Comparison of ENCODE assay signal across 15 cellular contexts in the genomic region with DNA sequence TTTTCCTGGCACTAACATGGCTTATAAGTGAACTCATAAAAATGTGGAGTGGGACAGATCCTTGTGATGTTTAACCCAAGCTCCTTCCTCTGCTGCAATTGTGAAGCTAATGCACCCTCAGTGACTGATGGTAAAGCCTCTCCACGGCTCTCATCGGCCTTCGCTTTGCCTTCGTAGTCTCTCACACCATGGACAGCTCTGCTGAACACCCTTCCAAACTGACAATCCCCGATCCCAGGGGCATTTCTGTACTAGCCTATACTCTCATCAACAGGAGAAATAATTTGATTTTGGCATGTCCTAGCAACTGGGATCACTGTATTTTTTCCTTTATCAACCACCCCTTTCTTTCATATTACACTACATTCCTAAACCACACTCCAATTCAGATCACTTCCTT. TPM values are rescaled to one million over a fixed set of nuclear protein-coding genes. Genes with fewer than 3 reads are reported as not detected.
DNase-seq lines count a peak whose midpoint lies in the region; ATAC-seq and TF ChIP-seq lines count a peak whose summit lies in the region.
"Had no signal": no experiment of that assay in that cellular context is flagged by ENCODE, and none has a peak within 500 bp of the region (broad histone marks: within the 10 kb centered on the region; RNA-seq: fewer than 3 reads in every experiment).

No MANE protein-coding gene starts in this region.

- WGBS in endodermal cell (ENCODE audit: insufficient coverage in 1 of 2, insufficient read length in 1 of 2), 2 experiments, result 92 to 98% methylated on average over 5 of the region's 5 CpGs
- 91 to 97% (median 93%) methylated on average over 5 of the region's 5 CpGs for WGBS in spleen, 5 donors
- 95 to 100% methylated on average over 1 to 5 of the region's 5 CpGs for WGBS in transverse colon (ENCODE audit: low coverage in 1 of 2), 2 donors

- no peaks in the 10 kb centered on the region for H3K4me1 ChIP-seq in HEK293 (ENCODE audit: control insufficient read depth, insufficient read depth, low read length)
- H3K4me1 ChIP-seq in endodermal cell (ENCODE audit: control insufficient read depth, insufficient read depth, low read length), result peaks cover 4% of the 10 kb centered on the region
- peaks cover 9 to 37% (median 19%) of the 10 kb centered on the region in 6 donors for H3K4me1 ChIP-seq in spleen
- H3K4me1 ChIP-seq in transverse colon, result peaks cover 8 to 16% (median 10%) of the 10 kb centered on the region in 4 donors

- no peak overlapping the region for H3K27ac Mint-ChIP-seq in activated CD8-positive, alpha-beta T cell treated with anti-CD3 and anti-CD28 coated beads, Interleukin-2, amount 10 ng/mL, durations not matched to agents 7 days and 5 days
- H3K27ac Mint-ChIP-seq in activated CD8-positive, alpha-beta T cell treated with anti-CD3 and anti-CD28 coated beads for 36 hours, result no peak overlapping the region
- H3K27ac Mint-ChIP-seq in endodermal cell, result no peak overlapping the region
- H3K27ac Mint-ChIP-seq: CD4-positive, alpha-beta T cell had no signal

- H3K27ac ChIP-seq in HEK293 (ENCODE audit: extremely low read depth, low read depth, low read length), result no peak overlapping the region
- no peak overlapping the region for H3K27ac ChIP-seq in endodermal cell (ENCODE audit: low read depth, low read length)
- H3K27ac ChIP-seq in spleen, result no peak overlapping the region
- H3K27ac ChIP-seq in transverse colon, result no peak overlapping the region
- H3K27ac ChIP-seq: BLaER1 treated with 17β-estradiol and CSF1 and Interleukin-3, amounts not matched to agents 10 nM and 100 nM; GM23248 had no signal

- POLR2A ChIA-PET in activated CD8-positive, alpha-beta T cell treated with anti-CD3 and anti-CD28 coated beads, Interleukin-2, amount 10 ng/mL, durations not matched to agents 7 days and 5 days (lab: Charles Lee), result no interaction called here
- POLR2A ChIA-PET in activated CD8-positive, alpha-beta T cell treated with anti-CD3 and anti-CD28 coated beads for 36 hours (lab: Charles Lee), result interaction anchor here (1.5 kb wide), 1 partner anchor 14 kb away, joined by 5 read pairs; no protein-coding TSS in a partner anchor
- POLR2A ChIA-PET in HEK293 (lab: Yijun Ruan, JAX), result no interaction called here

- ATAC-seq in activated CD8-positive, alpha-beta T cell treated with anti-CD3 and anti-CD28 coated beads, Interleukin-2, amount 10 ng/mL, durations not matched to agents 7 days and 5 days, result no peak
- ATAC-seq in activated CD8-positive, alpha-beta T cell treated with anti-CD3 and anti-CD28 coated beads for 36 hours, result no peak
- ATAC-seq: GM12878, HCT116 had no signal

- no peak for TF ChIP-seq CTCF in activated CD8-positive, alpha-beta T cell treated with anti-CD3 and anti-CD28 coated beads for 36 hours (IDR thresholded peaks at IDR 0.05)
- TF ChIP-seq CTCF in HEK293 (tag by site-specific recombination; IDR thresholded peaks at IDR 0.05) (no peak), endodermal cell (conservative IDR thresholded peaks at IDR 0.05) (no peak), spleen (IDR thresholded peaks at IDR 0.05 in 8 of 11, conservative IDR thresholded peaks at IDR 0.05 in 3 of 11) (no peak), transverse colon (IDR thresholded peaks at IDR 0.05) (no peak)

- intact Hi-C loops in activated CD8-positive, alpha-beta T cell treated with anti-CD3 and anti-CD28 coated beads for 36 hours (cut with micrococcal nuclease), result no loop called here
- intact Hi-C loops in spleen (cut with DNase I; ENCODE audit: low total_unique reads), result no loop called here
- intact Hi-C loops in transverse colon (cut with DNase I; ENCODE audit: low total_unique reads), result no loop called here

- H3K9ac ChIP-seq in endodermal cell (ENCODE audit: extremely low read depth, low read length, poor library complexity, severe bottlenecking), result no peak overlapping the region
- H3K9ac ChIP-seq: BLaER1 treated with 17β-estradiol and CSF1 and Interleukin-3, amounts not matched to agents 10 nM and 100 nM; GM23248 had no signal

- TF ChIP-seq EP300 in transverse colon (IDR thresholded peaks at IDR 0.05; ENCODE audit: low read depth), result no peak

- no peaks in the 10 kb centered on the region for H3K9me3 Mint-ChIP-seq in activated CD8-positive, alpha-beta T cell treated with anti-CD3 and anti-CD28 coated beads, Interleukin-2, amount 10 ng/mL, durations not matched to agents 7 days and 5 days (ENCODE audit: insufficient read depth)
- no peaks in the 10 kb centered on the region for H3K9me3 Mint-ChIP-seq in activated CD8-positive, alpha-beta T cell treated with anti-CD3 and anti-CD28 coated beads for 36 hours
- no peaks in the 10 kb centered on the region for H3K9me3 Mint-ChIP-seq in endodermal cell
- H3K9me3 Mint-ChIP-seq: CD4-positive, alpha-beta T cell had no signal

- H3K27me3 ChIP-seq in endodermal cell (ENCODE audit: control insufficient read depth, insufficient read depth, low read length, poor library complexity, severe bottlenecking), result no peaks in the 10 kb centered on the region
- peaks cover 0 to 7% (median 0%) of the 10 kb centered on the region in 7 donors for H3K27me3 ChIP-seq in spleen (replicated peaks in 1 of 7)
- H3K27me3 ChIP-seq in transverse colon, result no peaks in the 10 kb centered on the region
- H3K27me3 ChIP-seq: BLaER1 treated with 17β-estradiol and CSF1 and Interleukin-3, amounts not matched to agents 10 nM and 100 nM had no signal

- no peaks in the 10 kb centered on the region for H3K27me3 Mint-ChIP-seq in activated CD8-positive, alpha-beta T cell treated with anti-CD3 and anti-CD28 coated beads, Interleukin-2, amount 10 ng/mL, durations not matched to agents 7 days and 5 days (ENCODE audit: low read depth)
- no peaks in the 10 kb centered on the region for H3K27me3 Mint-ChIP-seq in activated CD8-positive, alpha-beta T cell treated with anti-CD3 and anti-CD28 coated beads for 36 hours
- H3K27me3 Mint-ChIP-seq in endodermal cell (ENCODE audit: insufficient read depth), result peaks cover 5% of the 10 kb centered on the region
- H3K27me3 Mint-ChIP-seq: CD4-positive, alpha-beta T cell had no signal

- peak; percentile 18 for DNase-seq in activated CD8-positive, alpha-beta T cell treated with anti-CD3 and anti-CD28 coated beads, Interleukin-2, amount 10 ng/mL, durations not matched to agents 7 days and 5 days
- DNase-seq in activated CD8-positive, alpha-beta T cell treated with anti-CD3 and anti-CD28 coated beads for 36 hours, result no peak
- DNase-seq in endodermal cell (peak; percentile 11), spleen (peak; percentile 11), transverse colon (no peak), erythroblast (lab: John Stamatoyannopoulos, UW) (no peak)
- no peak for DNase-seq in effector CD8-positive, alpha-beta T cell (lab: John Stamatoyannopoulos, UW)
- DNase-seq: ACHN; CD4-positive, alpha-beta T cell; DMS79; GM23248 had no signal

- in situ Hi-C loops in transverse colon (cut with MboI; ENCODE audit: low pct_ligation_motif_present in 1 of 4, low pct_unique_long_range_greater_than_20kb in 1 of 4, low sequenced_read_pairs in 3 of 4), result no loop called here

- no peaks in the 10 kb centered on the region for H3K9me3 ChIP-seq in HEK293 (ENCODE audit: control insufficient read depth, insufficient read depth, low read depth, low read length)
- H3K9me3 ChIP-seq in endodermal cell (ENCODE audit: control insufficient read depth, low read length), result no peaks in the 10 kb centered on the region
- no peaks in the 10 kb centered on the region for H3K9me3 ChIP-seq in spleen
- no peaks in the 10 kb centered on the region for H3K9me3 ChIP-seq in transverse colon
- H3K9me3 ChIP-seq: BLaER1 treated with 17β-estradiol and CSF1 and Interleukin-3, amounts not matched to agents 10 nM and 100 nM had no signal

- H3K4me3 ChIP-seq in HEK293 (ENCODE audit: low read depth, low read length), result no peak overlapping the region
- H3K4me3 ChIP-seq in endodermal cell (ENCODE audit: low read length), result no peak overlapping the region
- no peak overlapping the region for H3K4me3 ChIP-seq in spleen
- H3K4me3 ChIP-seq in transverse colon, result no peak overlapping the region
- H3K4me3 ChIP-seq: BLaER1 treated with 17β-estradiol and CSF1 and Interleukin-3, amounts not matched to agents 10 nM and 100 nM; GM12878; GM23248 had no signal

- peaks cover 16% of the 10 kb centered on the region for H3K4me1 Mint-ChIP-seq in activated CD8-positive, alpha-beta T cell treated with anti-CD3 and anti-CD28 coated beads, Interleukin-2, amount 10 ng/mL, durations not matched to agents 7 days and 5 days (ENCODE audit: low read depth)
- peaks cover 14% of the 10 kb centered on the region for H3K4me1 Mint-ChIP-seq in activated CD8-positive, alpha-beta T cell treated with anti-CD3 and anti-CD28 coated beads for 36 hours (ENCODE audit: low read depth)
- H3K4me1 Mint-ChIP-seq in endodermal cell, result peaks cover 8% of the 10 kb centered on the region

- H3K4me3 Mint-ChIP-seq in activated CD8-positive, alpha-beta T cell treated with anti-CD3 and anti-CD28 coated beads, Interleukin-2, amount 10 ng/mL, durations not matched to agents 7 days and 5 days, result no peak overlapping the region
- H3K4me3 Mint-ChIP-seq in activated CD8-positive, alpha-beta T cell treated with anti-CD3 and anti-CD28 coated beads for 36 hours, result no peak overlapping the region
- no peak overlapping the region for H3K4me3 Mint-ChIP-seq in endodermal cell
- H3K4me3 Mint-ChIP-seq: CD4-positive, alpha-beta T cell had no signal

- no peak for TF ChIP-seq POLR2A in spleen (IDR thresholded peaks at IDR 0.05)
- no peak for TF ChIP-seq POLR2A in transverse colon (IDR thresholded peaks at IDR 0.05)
- TF ChIP-seq POLR2A in erythroblast (IDR thresholded peaks at IDR 0.05; ENCODE audit: low read length), result no peak

- H3K36me3 ChIP-seq in HEK293 (ENCODE audit: control insufficient read depth in 2 of 2, insufficient read depth in 1 of 2, low read length in 2 of 2) (peaks cover 21 to 61% of the 10 kb centered on the region in 2 experiments), endodermal cell (ENCODE audit: control insufficient read depth, insufficient read depth, low read length) (peaks cover 58% of the 10 kb centered on the region), spleen (peaks cover 0 to 74% (median 51%) of the 10 kb centered on the region in 6 donors), transverse colon (peaks cover 0 to 40% (median 12%) of the 10 kb centered on the region in 4 donors)

- CTCF ChIA-PET in activated CD8-positive, alpha-beta T cell treated with anti-CD3 and anti-CD28 coated beads, Interleukin-2, amount 10 ng/mL, durations not matched to agents 7 days and 5 days (lab: Charles Lee), result no interaction called here
- CTCF ChIA-PET in activated CD8-positive, alpha-beta T cell treated with anti-CD3 and anti-CD28 coated beads for 36 hours (lab: Charles Lee), result interaction anchor here (0.9 to 1.2 kb wide), 2 partner anchors 12 to 14 kb away, joined by 3 read pairs; no protein-coding TSS in a partner anchor
- CTCF ChIA-PET in HEK293 (lab: Yijun Ruan, JAX), result no interaction called here

- H3K36me3 Mint-ChIP-seq in activated CD8-positive, alpha-beta T cell treated with anti-CD3 and anti-CD28 coated beads, Interleukin-2, amount 10 ng/mL, durations not matched to agents 7 days and 5 days (ENCODE audit: low read depth), result peaks cover 32% of the 10 kb centered on the region
- peaks cover 28% of the 10 kb centered on the region for H3K36me3 Mint-ChIP-seq in activated CD8-positive, alpha-beta T cell treated with anti-CD3 and anti-CD28 coated beads for 36 hours (ENCODE audit: low read depth)
- H3K36me3 Mint-ChIP-seq in endodermal cell (ENCODE audit: low read depth), result peaks cover 44% of the 10 kb centered on the region

RNA-seq across cellular contexts. Expression of a gene that starts 6.1 kb away (rescaled TPM):
- total RNA-seq in activated CD8-positive, alpha-beta T cell treated with anti-CD3 and anti-CD28 coated beads, Interleukin-2, amount 10 ng/mL, durations not matched to agents 7 days and 5 days, result 10 to 100 TPM; 12.9 to 13.1 TPM
- 10 to 100 TPM; 11.7 to 12.5 TPM for total RNA-seq in activated CD8-positive, alpha-beta T cell treated with anti-CD3 and anti-CD28 coated beads for 36 hours
- total RNA-seq in endodermal cell (10 to 100 TPM in 1 of 2 donors, 1 to 10 TPM in 1; 9.7 to 11.1 TPM), spleen (10 to 100 TPM in 5 of 7 donors, 1 to 10 TPM in 2; 9.3 to 12.6 (median 10.5) TPM), transverse colon (10 to 100 TPM in 2 of 4 donors, 1 to 10 TPM in 2; 7.8 to 58.9 (median 14.2) TPM)
- polyA plus RNA-seq in endodermal cell (2013, experiment 1 of 2), result 14.3 TPM
- polyA plus RNA-seq in endodermal cell (2013, experiment 2 of 2), result 13.7 TPM
- 1 to 10 TPM; 3.4 to 7.7 (median 4.3) TPM for polyA plus RNA-seq in spleen

RNA-seq across cellular contexts. Expression of a gene that starts 42.9 kb away (rescaled TPM):
- total RNA-seq in activated CD8-positive, alpha-beta T cell treated with anti-CD3 and anti-CD28 coated beads, Interleukin-2, amount 10 ng/mL, durations not matched to agents 7 days and 5 days, result 10 to 100 TPM; 19.7 to 21.4 TPM
- 10 to 100 TPM; 12.6 to 13.0 TPM for total RNA-seq in activated CD8-positive, alpha-beta T cell treated with anti-CD3 and anti-CD28 coated beads for 36 hours
- total RNA-seq in endodermal cell (10 to 100 TPM; 20.1 to 22.3 TPM), spleen (10 to 100 TPM; 27.4 to 46.5 (median 34.8) TPM), transverse colon (10 to 100 TPM; 15.8 to 50.4 (median 33.1) TPM)
- polyA plus RNA-seq in endodermal cell (2013, experiment 1 of 2), result 12.6 TPM
- polyA plus RNA-seq in endodermal cell (2013, experiment 2 of 2), result 13.3 TPM
- 10 to 100 TPM in 1 of 3 donors, 1 to 10 TPM in 2; 6.1 to 12.5 (median 8.2) TPM for polyA plus RNA-seq in spleen

Comparison
In these comparisons a context has a peak if more than half of its experiments do, and no peak if none do; other contexts are left out.
1. DNase-seq: peak in activated CD8-positive, alpha-beta T cell treated with anti-CD3 and anti-CD28 coated beads, Interleukin-2, amount 10 ng/mL, durations not matched to agents 7 days and 5 days (single experiment), endodermal cell (single experiment) and spleen (single experiment); none in activated CD8-positive, alpha-beta T cell treated with anti-CD3 and anti-CD28 coated beads for 36 hours (single experiment), transverse colon (single experiment), effector CD8-positive, alpha-beta T cell (single experiment) and erythroblast (0 of 2).